In the genomic region with DNA sequence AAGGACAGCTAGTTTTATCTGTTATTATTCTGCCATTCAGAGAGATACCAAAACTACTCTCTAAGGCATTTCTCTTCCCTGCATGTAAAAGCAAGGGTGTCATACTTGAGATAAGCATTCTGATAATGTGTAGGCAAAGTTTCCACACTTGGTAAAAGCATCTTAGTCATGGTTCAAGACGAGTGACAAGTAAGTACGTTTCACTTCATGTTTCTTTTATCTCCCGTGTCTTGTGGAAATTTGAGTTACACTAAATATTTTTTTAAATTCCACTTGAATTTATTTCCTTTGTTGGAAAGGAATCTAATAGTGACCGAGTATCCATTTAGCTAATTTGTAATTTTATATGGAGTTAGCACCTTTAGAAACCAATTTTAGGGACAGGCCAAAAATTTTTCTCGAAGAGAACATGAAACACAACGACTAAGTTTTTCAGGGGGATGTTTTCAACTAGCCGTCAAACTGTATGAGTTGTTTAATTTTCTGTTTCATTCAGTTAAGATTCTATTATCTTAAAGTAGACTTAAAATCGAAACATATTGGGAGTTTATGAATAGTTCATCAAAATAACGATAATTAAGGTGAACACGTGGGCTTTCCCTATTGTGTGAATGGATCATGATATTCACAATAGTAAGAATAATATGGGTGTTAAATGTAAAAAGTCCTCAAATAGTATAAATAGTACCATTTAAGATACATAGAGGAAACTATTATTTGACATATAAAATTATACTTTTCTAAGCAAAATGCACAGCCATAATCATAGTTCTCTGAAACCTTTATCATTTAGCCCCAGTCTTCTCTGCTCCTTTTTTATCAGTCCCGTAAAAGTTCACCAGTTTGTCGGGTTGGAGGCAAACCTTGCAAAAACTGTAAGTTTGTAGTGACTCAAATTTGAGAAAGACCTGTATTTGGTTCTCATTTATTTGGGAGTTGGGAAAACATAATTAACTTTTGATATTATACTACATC, we compare ENCODE assay signal across 9 cellular contexts. TPM values are rescaled to one million over a fixed set of nuclear protein-coding genes. Genes with fewer than 3 reads are reported as not detected.
A peak's percentile ranks its signal among the peaks of the same experiment; 100 is the strongest.
DNase-seq lines count a peak whose midpoint lies in the region; TF ChIP-seq lines count a peak whose summit lies in the region.
"Had no signal": no experiment of that assay in that cellular context is flagged by ENCODE, and none has a peak within 500 bp of the region (broad histone marks: within the 10 kb centered on the region; RNA-seq: fewer than 3 reads in every experiment).

No MANE protein-coding gene starts in this region.

- H3K4me2 ChIP-seq in osteoblast (ENCODE audit: insufficient read depth, low read length) = peak overlapping the region; percentile 95

- H3K36me3 ChIP-seq in osteoblast (ENCODE audit: insufficient read depth, low read length) (no peaks in the 10 kb centered on the region), thyroid gland (no peaks in the 10 kb centered on the region)

- H2AFZ ChIP-seq in osteoblast (ENCODE audit: low read length) = peak overlapping the region; percentile 8

- H3K27ac ChIP-seq in osteoblast (ENCODE audit: low read depth, low read length) = no peak overlapping the region
- no peak overlapping the region for H3K27ac ChIP-seq in substantia nigra (ENCODE audit: low read depth, low read length, poor library complexity, severe bottlenecking)
- H3K27ac ChIP-seq in thyroid gland = peak overlapping the region in 1 of 3 donors; percentile 95

- H3K4me1 ChIP-seq in osteoblast (ENCODE audit: insufficient read depth, low read length) (peaks cover 10% of the 10 kb centered on the region), thyroid gland (peaks cover 3 to 14% of the 10 kb centered on the region in 2 donors)

- no peaks in the 10 kb centered on the region for H3K9me3 ChIP-seq in osteoblast (ENCODE audit: low read depth, low read length)
- H3K9me3 ChIP-seq in thyroid gland = no peaks in the 10 kb centered on the region

- no peak overlapping the region for H3K4me3 ChIP-seq in osteoblast (ENCODE audit: insufficient read depth, low read length)
- no peak overlapping the region for H3K4me3 ChIP-seq in thyroid gland (replicated peaks in 1 of 3)

- H3K79me2 ChIP-seq in osteoblast (ENCODE audit: insufficient read depth, low read length) = no peaks in the 10 kb centered on the region

- H4K20me1 ChIP-seq in osteoblast (ENCODE audit: insufficient read depth, low read length) = no peaks in the 10 kb centered on the region

- no peak for TF ChIP-seq CTCF in osteoblast (IDR thresholded peaks at IDR 0.05; ENCODE audit: extremely low read depth, low read depth, low read length)
- no peak for TF ChIP-seq CTCF in GM20000 (IDR thresholded peaks at IDR 0.05; ENCODE audit: extremely low read depth, missing control alignments)
- no peak for TF ChIP-seq CTCF in thyroid gland (IDR thresholded peaks at IDR 0.05)

- DNase-seq in EH (ENCODE audit: low read depth) (peak; percentile 11), NAMALWA (ENCODE audit: low spot score) (peak; percentile 15), amniotic epithelial cell (ENCODE audit: low read depth) (peak; percentile 76), osteoblast (ENCODE audit: insufficient read length, low spot score, missing footprints) (no peak), substantia nigra (lab: John Stamatoyannopoulos, UW) (no peak), GM20000 (ENCODE audit: low spot score) (no peak), anterior cingulate cortex (lab: John Stamatoyannopoulos, UW) (no peak), thyroid gland (no peak)
- DNase-seq: activated CD4-positive, alpha-beta T cell treated with anti-CD3 and anti-CD28 coated beads for 48 hours had no signal

- WGBS in thyroid gland, 2 donors = 88 to 90% methylated on average over 12 of the region's 12 CpGs

- TF ChIP-seq POLR2A in thyroid gland (IDR thresholded peaks at IDR 0.05) = no peak

- no peaks in the 10 kb centered on the region for H3K27me3 ChIP-seq in osteoblast (ENCODE audit: insufficient read depth, low read length)
- H3K27me3 ChIP-seq in thyroid gland = no peaks in the 10 kb centered on the region

- intact Hi-C loops in thyroid gland (cut with DNase I) = loop anchor here (10.0 kb wide), 2 partner anchors 687 to 957 kb away; no protein-coding TSS in a partner anchor

RNA-seq across cellular contexts. Expression of a gene that starts 1.6 kb away (rescaled TPM):
- total RNA-seq in osteoblast (2.7 and 4.3 TPM in 2 replicates), thyroid gland (1 to 10 TPM in 3 of 4 donors, under 1 TPM in 1; 0.63 to 3.7 (median 2.5) TPM)

RNA-seq across cellular contexts. Expression of a gene that starts 28.3 kb away (rescaled TPM):
- total RNA-seq in osteoblast (0.29 and 0.36 TPM in 2 replicates), thyroid gland (under 1 TPM in 1 of 4 donors, not detected in 3; 0.42 TPM)

RNA-seq across cellular contexts. Expression of a gene that starts 34.6 kb away (rescaled TPM):
- 0.36 and 1.2 TPM in 2 replicates for total RNA-seq in osteoblast
- total RNA-seq in thyroid gland = not detected

Comparison
In these comparisons a context has a peak if more than half of its experiments do, and no peak if none do; other contexts are left out.
1. DNase-seq: peak in EH (single experiment), NAMALWA (single experiment) and amniotic epithelial cell (single experiment); none in osteoblast (single experiment), substantia nigra (0 of 49), GM20000 (single experiment), anterior cingulate cortex (0 of 58) and thyroid gland (0 of 2).